17 cellular contexts compared by ENCODE assay signal in genomic region chr3:175107231-175107630, GRCh38.
"Had no signal": no experiment of that assay in that cellular context is flagged by ENCODE, and none has a peak within 500 bp of the region (broad histone marks: within the 10 kb centered on the region; RNA-seq: fewer than 3 reads in every experiment).

No MANE protein-coding gene starts in this region.

- DNase-seq: activated CD4-positive, alpha-beta T cell treated with anti-CD3 and anti-CD28 coated beads, Interleukin-2, amount 10 ng/mL, durations not matched to agents 24 days and 14 days; activated CD8-positive, alpha-beta memory T cell treated with anti-CD3 and anti-CD28 coated beads, Interleukin-2, amount 10 ng/mL, durations not matched to agents 7 days and 5 days; activated CD8-positive, alpha-beta T cell treated with anti-CD3 and anti-CD28 coated beads for 36 hours; activated gamma-delta T cell treated with Interleukin-2 at 50 U/mL for 16 hours; activated T-cell treated with anti-CD3 and anti-CD28 coated beads for 4 hours; aorta; effector CD4-positive, alpha-beta T cell; foreskin keratinocyte; left ventricle myocardium inferior; naive thymus-derived CD8-positive, alpha-beta T cell; spleen; stimulated activated CD4-positive, alpha-beta T cell treated with anti-CD3 and anti-CD28 coated beads, Interleukin-4, amount 100 ng/mL, for 24 hours; stimulated activated naive CD8-positive, alpha-beta T cell treated with anti-CD3 and anti-CD28 coated beads, Interleukin-15, Interleukin-2, amounts not matched to agents 100 U/mL and 50 U/mL, for 24 hours; upper lobe of left lung had no signal

- H3K27me3 ChIP-seq: foreskin keratinocyte, spleen, upper lobe of left lung had no signal

- H3K4me3 ChIP-seq: left ventricle myocardium inferior, prostate gland, spleen, upper lobe of left lung had no signal

- H3K36me3 ChIP-seq: left ventricle myocardium inferior, prostate gland, spleen, upper lobe of left lung had no signal

- ATAC-seq: activated CD4-positive, CD25-positive, alpha-beta regulatory T cell treated with anti-CD3 and anti-CD28 coated beads, Interleukin-2, amount 50 U/mL, for 24 hours; activated CD8-positive, alpha-beta memory T cell treated with anti-CD3 and anti-CD28 coated beads, Interleukin-2, amount 10 ng/mL, durations not matched to agents 7 days and 5 days; activated CD8-positive, alpha-beta T cell treated with anti-CD3 and anti-CD28 coated beads for 36 hours; activated naive CD4-positive, alpha-beta T cell treated with anti-CD3 and anti-CD28 coated beads, Interleukin-2, amount 50 U/mL, for 72 hours; foreskin keratinocyte; naive thymus-derived CD8-positive, alpha-beta T cell; stimulated activated naive CD8-positive, alpha-beta T cell treated with anti-CD3 and anti-CD28 coated beads, Interleukin-15, Interleukin-2, amounts not matched to agents 100 U/mL and 50 U/mL, for 24 hours had no signal

- H3K4me1 ChIP-seq: foreskin keratinocyte, left ventricle myocardium inferior, prostate gland, spleen, upper lobe of left lung had no signal

- H3K27ac ChIP-seq: foreskin keratinocyte, left ventricle myocardium inferior, prostate gland, spleen, upper lobe of left lung had no signal

- H3K9me3 ChIP-seq: left ventricle myocardium inferior, prostate gland, spleen, upper lobe of left lung had no signal
